Comparison of ENCODE assay signal across 14 cellular contexts in genomic region chr14:37623552-37623951, GRCh38. TPM values are rescaled to one million over a fixed set of nuclear protein-coding genes. Genes with fewer than 3 reads are reported as not detected.
DNase-seq lines count a peak whose midpoint lies in the region; ATAC-seq, FAIRE-seq and TF ChIP-seq lines count a peak whose summit lies in the region.
"Had no signal": no experiment of that assay in that cellular context is flagged by ENCODE, and none has a peak within 500 bp of the region (broad histone marks: within the 10 kb centered on the region; RNA-seq: fewer than 3 reads in every experiment).

No MANE protein-coding gene starts in this region.

- no peaks in the 10 kb centered on the region for H4K20me1 ChIP-seq in PC-3 (ENCODE audit: low read length)

- DNase-seq in DMS 273 (lab: John Stamatoyannopoulos, UW; ENCODE audit: unreplicated experiment) = peak; percentile 11
- no peak for DNase-seq in DMS 273 treated with DMSO at 0.1 percent for 48 hours (lab: John Stamatoyannopoulos, UW)
- peak; percentile 99 for DNase-seq in PC-3
- DNase-seq in skeletal muscle cell (ENCODE audit: low read depth) = peak; percentile 68
- no peak for DNase-seq in GM19239 (ENCODE audit: insufficient read length, low spot score)
- DNase-seq in right atrium auricular region (ENCODE audit: low spot score) = no peak
- DNase-seq: H7, heart right ventricle, mesendoderm, right cardiac atrium had no signal

- 30 to 42% methylated on average over 1 of the region's 1 CpG for WGBS in esophagus, 2 donors

- H3K9me2 ChIP-seq in PC-3 (replicated peaks; ENCODE audit: low read length) = no peaks in the 10 kb centered on the region

- H3K4me1 ChIP-seq in PC-3 (ENCODE audit: insufficient read depth, low read length) (peaks cover 29% of the 10 kb centered on the region), esophagus (ENCODE audit: control insufficient read depth in 2 of 2, insufficient read depth in 2 of 2, low read length in 1 of 2) (peaks cover 0 to 5% of the 10 kb centered on the region in 2 donors), right atrium auricular region (peaks cover 0 to 8% of the 10 kb centered on the region in 2 donors)

- H3K4me2 ChIP-seq in PC-3 (ENCODE audit: low read length) = peak overlapping the region; percentile 53

- ATAC-seq in PC-3 = peak; percentile 94
- no peak for ATAC-seq in GM21717 (IDR thresholded peaks at IDR 0.05; ENCODE audit: unreplicated experiment)
- ATAC-seq: heart right ventricle, right cardiac atrium had no signal

- no peak for FAIRE-seq in GM19239 (lab: Jason Lieb, UNC)
- FAIRE-seq: A204.1 had no signal

- no peaks in the 10 kb centered on the region for H3K27me3 ChIP-seq in PC-3 (ENCODE audit: low read length)
- peaks cover 0 to 3% of the 10 kb centered on the region in 2 donors for H3K27me3 ChIP-seq in esophagus (ENCODE audit: control insufficient read depth in 1 of 2, insufficient read depth in 2 of 2, low read length in 2 of 2)
- peaks cover 0 to 8% of the 10 kb centered on the region in 2 donors for H3K27me3 ChIP-seq in right atrium auricular region

- H3K27ac ChIP-seq in PC-3 (ENCODE audit: low read length) = peak overlapping the region; percentile 94
- H3K27ac ChIP-seq in esophagus (ENCODE audit: low read depth in 2 of 2, low read length in 1 of 2) = peak overlapping the region; percentile 63
- no peak overlapping the region for H3K27ac ChIP-seq in right atrium auricular region
- H3K27ac ChIP-seq: cardiac muscle cell, heart right ventricle had no signal

- CTCF ChIA-PET in PC-3 (lab: Charles Lee) = interaction anchor here (0.7 kb wide), 1 partner anchor 97 kb away, joined by 3 read pairs; no protein-coding TSS in a partner anchor

- H2AFZ ChIP-seq in PC-3 (ENCODE audit: low read length) = no peak overlapping the region

- peak overlapping the region; percentile 14; the same call in 1 of the 2 replicates for H3K4me3 ChIP-seq in PC-3 (ENCODE audit: low read length)
- H3K4me3 ChIP-seq in esophagus (ENCODE audit: low read depth in 1 of 2, low read length in 2 of 2) = no peak overlapping the region
- H3K4me3 ChIP-seq in skeletal muscle cell (ENCODE audit: low read depth, low read length) = no peak overlapping the region
- H3K4me3 ChIP-seq in right atrium auricular region = no peak overlapping the region
- H3K4me3 ChIP-seq: cardiac muscle cell, heart right ventricle had no signal

- peaks cover 3% of the 10 kb centered on the region for H3F3A ChIP-seq in PC-3 (ENCODE audit: low read length, unreplicated experiment)

- intact Hi-C loops in PC-3 (cut with micrococcal nuclease) = loop anchor here (5.0 kb wide), 1 partner anchor 74 kb away; no protein-coding TSS in a partner anchor

- no TSS peak for BruUV-seq in PC-3 (replicated peaks; lab: Mats Ljungman, UMichigan)

- peak overlapping the region; percentile 67 for H3K9ac ChIP-seq in PC-3 (ENCODE audit: low read length)

- no peaks in the 10 kb centered on the region for H3K9me3 ChIP-seq in PC-3 (ENCODE audit: low read length)
- H3K9me3 ChIP-seq in esophagus (ENCODE audit: control insufficient read depth in 2 of 2, insufficient read depth in 1 of 2, low read depth in 1 of 2, low read length in 1 of 2) = no peaks in the 10 kb centered on the region
- no peaks in the 10 kb centered on the region for H3K9me3 ChIP-seq in right atrium auricular region

- H3K36me3 ChIP-seq in PC-3 (ENCODE audit: low read depth, low read length) (no peaks in the 10 kb centered on the region), esophagus (ENCODE audit: control insufficient read depth in 2 of 2, insufficient read depth in 2 of 2, low read length in 1 of 2) (no peaks in the 10 kb centered on the region), right atrium auricular region (no peaks in the 10 kb centered on the region)
- H3K36me3 ChIP-seq: cardiac muscle cell, heart right ventricle had no signal

- POLR2A ChIA-PET in PC-3 (lab: Charles Lee; ENCODE audit: unreplicated experiment) = interaction anchor here (0.9 to 1.1 kb wide), 3 partner anchors 26 to 74 kb away, joined by 5 to 7 read pairs (median 6); partner anchors contain the start of genes FOXA1 and TTC6

- H3K79me2 ChIP-seq in PC-3 (ENCODE audit: low read length) = no peaks in the 10 kb centered on the region

- TF ChIP-seq CTCF in PC-3 (conservative IDR thresholded peaks at IDR 0.05; ENCODE audit: low read depth, low read length) = no peak
- TF ChIP-seq CTCF in right atrium auricular region (IDR thresholded peaks at IDR 0.05) = no peak

RNA-seq across cellular contexts. Expression of gene TTC6, which starts 28.1 kb away (rescaled TPM):
- total RNA-seq in PC-3 (2014; rRNA removed) (13.4 and 18.0 TPM in 2 replicates), right atrium auricular region (not detected)
- polyA plus RNA-seq in esophagus = 1 to 10 TPM in 1 of 2 donors, under 1 TPM in 1; 0.27 to 2.4 TPM
- total RNA-seq: cardiac muscle cell, heart right ventricle, right cardiac atrium had no signal
- polyA plus RNA-seq: cardiac muscle cell, heart right ventricle, right cardiac atrium had no signal

RNA-seq across cellular contexts. Expression of gene FOXA1, which starts 28.5 kb away (rescaled TPM):
- total RNA-seq in PC-3 (2014; rRNA removed) (212 and 249 TPM in 2 replicates), right atrium auricular region (not detected)
- polyA plus RNA-seq in esophagus = 10 to 100 TPM in 1 of 2 donors, 1 to 10 TPM in 1; 9.5 to 10.1 TPM
- total RNA-seq: cardiac muscle cell, heart right ventricle, right cardiac atrium had no signal
- polyA plus RNA-seq: heart right ventricle, right cardiac atrium had no signal

Comparison
In these comparisons a context has a peak if more than half of its experiments do, and no peak if none do; other contexts are left out.
1. DNase-seq: peak in DMS 273 (single experiment), PC-3 (single experiment) and skeletal muscle cell (single experiment); none in DMS 273 treated with DMSO at 0.1 percent for 48 hours (single experiment), GM19239 (single experiment) and right atrium auricular region (single experiment).
2. H3K27ac ChIP-seq: peak in PC-3 (single experiment) and esophagus (2 of 2); none in right atrium auricular region (0 of 2).
3. RNA of gene TTC6, which starts 28.1 kb away (total RNA-seq): 13.4 to 18.0 TPM in PC-3; not detected in right atrium auricular region; every median in the first group is over 10 times any median in the second.
4. RNA of gene FOXA1, which starts 28.5 kb away (total RNA-seq): 212 to 249 TPM in PC-3; not detected in right atrium auricular region; every median in the first group is over 100 times any median in the second.